1 cellular context compared by ENCODE assay signal in genomic region chr19:2744113-2744512, GRCh38.
TF ChIP-seq lines count a peak whose summit lies in the region.

No MANE protein-coding gene starts in this region.

TF ChIP-seq in HepG2, 621 proteins besides CTCF, POLR2A, EP300 and RAD21:
- TF ChIP-seq IKZF1 (IDR thresholded peaks at IDR 0.05), result no peak
- TF ChIP-seq HNF4A (CRISPR knock-in tag; IDR thresholded peaks at IDR 0.05), result peak; percentile 37; the same call in 1 of the 2 replicates
- peak; percentile 33; the same call in 1 of the 2 replicates for TF ChIP-seq SAP130 (CRISPR knock-in tag; IDR thresholded peaks at IDR 0.05; ENCODE audit: low read depth)
- peak; percentile 20; the same call in 1 of the 2 replicates for TF ChIP-seq PAXIP1 (CRISPR knock-in tag; conservative IDR thresholded peaks at IDR 0.05)
- peak; percentile 63 for TF ChIP-seq SALL1 (CRISPR knock-in tag; IDR thresholded peaks at IDR 0.05)
- TF ChIP-seq ATRX (CRISPR knock-in tag; IDR thresholded peaks at IDR 0.05; ENCODE audit: borderline replicate concordance), result no peak
- TF ChIP-seq KDM3A (CRISPR knock-in tag; IDR thresholded peaks at IDR 0.05; ENCODE audit: low read depth), result no peak
- peak; percentile 31; the same call in 1 of the 2 replicates for TF ChIP-seq FOXO1 (CRISPR knock-in tag; IDR thresholded peaks at IDR 0.05)
- peak; percentile 49 for TF ChIP-seq PBX2 (CRISPR knock-in tag; IDR thresholded peaks at IDR 0.05)
- TF ChIP-seq FOXP4 (CRISPR knock-in tag; IDR thresholded peaks at IDR 0.05), result peak; percentile 65
- no peak for TF ChIP-seq ZSCAN5A (CRISPR knock-in tag; IDR thresholded peaks at IDR 0.05; ENCODE audit: borderline replicate concordance)
- TF ChIP-seq FOSL2 (CRISPR knock-in tag; IDR thresholded peaks at IDR 0.05), result peak; percentile 25; the same call in 1 of the 2 replicates
- no peak for TF ChIP-seq NR2F6 (IDR thresholded peaks at IDR 0.05)
- 0 out of 2 replicates have a peak, but pooled peaks have one; percentile 26 for TF ChIP-seq NR2F6 (CRISPR knock-in tag; IDR thresholded peaks at IDR 0.05)
- peak; percentile 77 for TF ChIP-seq FOXP1 (IDR thresholded peaks at IDR 0.05)
- peak; percentile 93 for TF ChIP-seq FOXP1 (CRISPR knock-in tag; IDR thresholded peaks at IDR 0.05)
- TF ChIP-seq SRF (IDR thresholded peaks at IDR 0.05; ENCODE audit: low read depth, low read length), result no peak
- peak; percentile 81 for TF ChIP-seq ZNF263 (CRISPR knock-in tag; IDR thresholded peaks at IDR 0.05)
- TF ChIP-seq ZNF549 (CRISPR knock-in tag; IDR thresholded peaks at IDR 0.05), result no peak
- TF ChIP-seq ELF4 (CRISPR knock-in tag; IDR thresholded peaks at IDR 0.05; ENCODE audit: borderline replicate concordance), result no peak
- no peak for TF ChIP-seq TFDP2 (CRISPR knock-in tag; IDR thresholded peaks at IDR 0.05)
- peak; percentile 52; the same call in 1 of the 2 replicates for TF ChIP-seq ZNF121 (CRISPR knock-in tag; IDR thresholded peaks at IDR 0.05)
- TF ChIP-seq HNF4G (IDR thresholded peaks at IDR 0.05; ENCODE audit: borderline replicate concordance, low read depth, low read length), result no peak
- no peak for TF ChIP-seq HNF4G (CRISPR knock-in tag; IDR thresholded peaks at IDR 0.05; ENCODE audit: borderline replicate concordance, low read depth)
- peak; percentile 54 for TF ChIP-seq RARA (CRISPR knock-in tag; IDR thresholded peaks at IDR 0.05)
- TF ChIP-seq TBX2 (CRISPR knock-in tag; IDR thresholded peaks at IDR 0.05; ENCODE audit: borderline replicate concordance), result no peak
